In genomic region chr1:31227891-31228290, GRCh38 we compare ENCODE assay signal across 1 cellular context.
TF ChIP-seq lines count a peak whose summit lies in the region.

No MANE protein-coding gene starts in this region.

TF ChIP-seq in GM23338, 12 proteins besides CTCF, POLR2A, EP300 and RAD21:
- TF ChIP-seq ZNF462 (CRISPR knock-in tag; IDR thresholded peaks at IDR 0.05) (no peak), POLR2AphosphoS5 (IDR thresholded peaks at IDR 0.05; ENCODE audit: low read depth) (no peak), ZNF331 (CRISPR knock-in tag; IDR thresholded peaks at IDR 0.05; ENCODE audit: low read depth) (no peak), JUNB (IDR thresholded peaks at IDR 0.05; ENCODE audit: unreplicated experiment) (no peak), ETS1 (IDR thresholded peaks at IDR 0.05) (no peak), CREB1 (CRISPR knock-in tag; IDR thresholded peaks at IDR 0.05; ENCODE audit: low read depth) (no peak), NANOG (IDR thresholded peaks at IDR 0.05; ENCODE audit: borderline replicate concordance) (no peak), REST (IDR thresholded peaks at IDR 0.05; ENCODE audit: unreplicated experiment) (no peak), EZH2phosphoT487 (IDR thresholded peaks at IDR 0.05; ENCODE audit: unreplicated experiment) (no peak), STAT1 (IDR thresholded peaks at IDR 0.05; ENCODE audit: unreplicated experiment) (no peak), EZH2 (IDR thresholded peaks at IDR 0.05; ENCODE audit: low read depth, unreplicated experiment) (no peak)
